ENCODE assay signal across 11 cellular contexts in the genomic region with DNA sequence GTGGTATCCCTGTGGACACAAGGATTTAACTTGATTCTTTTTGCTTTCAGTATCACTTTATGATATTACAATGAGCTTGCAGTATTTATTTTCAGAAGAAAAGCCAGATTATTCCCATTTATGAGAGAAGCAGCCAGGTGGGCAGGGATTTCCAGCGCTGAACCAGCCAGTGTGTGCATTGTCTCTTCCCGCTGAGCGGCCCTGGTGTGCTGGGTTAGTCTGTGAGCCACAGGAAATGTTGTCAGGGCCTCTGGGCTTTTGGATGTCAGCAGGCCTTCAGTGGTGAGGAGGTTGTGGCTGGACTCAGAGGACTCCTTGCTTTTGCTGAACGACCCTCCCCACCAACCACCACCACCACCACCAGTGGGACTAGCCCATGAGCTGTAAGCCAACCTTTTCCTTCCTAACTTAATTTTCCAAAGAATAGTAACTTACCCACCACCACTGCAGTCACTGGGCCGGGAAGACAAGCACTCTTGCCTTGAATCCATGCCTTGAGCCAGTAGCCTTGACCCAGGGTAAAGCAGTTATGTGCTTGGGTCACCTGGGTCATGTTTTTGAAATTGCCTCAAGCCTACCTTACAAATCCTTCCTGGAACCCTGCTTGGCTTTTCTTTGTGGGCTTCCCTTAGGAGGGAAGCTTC. TPM values are rescaled to one million over a fixed set of nuclear protein-coding genes. Genes with fewer than 3 reads are reported as not detected.
A peak's percentile ranks its signal among the peaks of the same experiment; 100 is the strongest.
DNase-seq lines count a peak whose midpoint lies in the region; ATAC-seq and TF ChIP-seq lines count a peak whose summit lies in the region.
"Had no signal": no experiment of that assay in that cellular context is flagged by ENCODE, and none has a peak within 500 bp of the region (broad histone marks: within the 10 kb centered on the region; RNA-seq: fewer than 3 reads in every experiment).

No MANE protein-coding gene starts in this region.

- no peak for TF ChIP-seq CTCF in mammary epithelial cell (conservative IDR thresholded peaks at IDR 0.05 in 1 of 2, IDR thresholded peaks at IDR 0.05 in 1 of 2; ENCODE audit: extremely low read depth in 1 of 2, insufficient read depth in 1 of 2, low read depth in 1 of 2, low read length in 2 of 2)
- TF ChIP-seq CTCF in natural killer cell (IDR thresholded peaks at IDR 0.05) = no peak

- peaks cover 43% of the 10 kb centered on the region for H4K20me1 ChIP-seq in mammary epithelial cell (ENCODE audit: insufficient read depth, low read length)

- H3K27me3 ChIP-seq in HUES48 (ENCODE audit: control insufficient read depth, insufficient read depth, low read length) (no peaks in the 10 kb centered on the region), mammary epithelial cell (ENCODE audit: insufficient read depth, low read length) (no peaks in the 10 kb centered on the region)
- H3K27me3 ChIP-seq: neutrophil had no signal

- no peak overlapping the region for H3K9ac ChIP-seq in HUES48 (ENCODE audit: low read depth, low read length)
- peak overlapping the region; percentile 19 for H3K9ac ChIP-seq in mammary epithelial cell (ENCODE audit: insufficient read depth, low read length)

- peak overlapping the region; percentile 87 for H3K27ac ChIP-seq in HUES48 (ENCODE audit: low read depth, low read length)
- H3K27ac ChIP-seq in mammary epithelial cell (ENCODE audit: insufficient read depth, low read depth, low read length) = peak overlapping the region; percentile 55
- H3K27ac ChIP-seq: neutrophil had no signal

- H3K36me3 Mint-ChIP-seq in natural killer cell = no peaks in the 10 kb centered on the region

- 29% methylated on average over 4 of the region's 5 CpGs for WGBS in mammary epithelial cell (ENCODE audit: low coverage, missing lambda C conversion rate)

- no peak overlapping the region for H3K4me3 Mint-ChIP-seq in natural killer cell
- H3K4me3 Mint-ChIP-seq: dendritic cell treated with granulocyte-macrophage colony-stimulating factor and Interleukin-4, amounts not matched to agents 40 ng/mL and 50 ng/mL, for 4 days had no signal

- H3K9me3 ChIP-seq in HUES48 (ENCODE audit: control insufficient read depth, insufficient read depth, low read length) (no peaks in the 10 kb centered on the region), mammary epithelial cell (replicated peaks; ENCODE audit: insufficient read depth, low read length) (no peaks in the 10 kb centered on the region)
- H3K9me3 ChIP-seq: neutrophil had no signal

- no peak overlapping the region for H2AFZ ChIP-seq in mammary epithelial cell (ENCODE audit: low read depth, low read length)

- H3K36me3 ChIP-seq in HUES48 (ENCODE audit: control insufficient read depth, insufficient read depth, low read length) (no peaks in the 10 kb centered on the region), mammary epithelial cell (ENCODE audit: insufficient read depth, low read length) (peaks cover 13% of the 10 kb centered on the region)
- H3K36me3 ChIP-seq: neutrophil had no signal

- intact Hi-C loops in mammary epithelial cell (cut with micrococcal nuclease) (no loop called here), natural killer cell (cut with micrococcal nuclease) (no loop called here)

- H3K4me3 ChIP-seq in HUES48 (ENCODE audit: low read depth, low read length) (no peak overlapping the region), mammary epithelial cell (replicated peaks in 1 of 3; ENCODE audit: insufficient read depth in 1 of 3, low read depth in 2 of 3, low read length in 3 of 3) (no peak overlapping the region)

- H3K4me2 ChIP-seq in mammary epithelial cell (ENCODE audit: insufficient read depth, low read depth, low read length) = peak overlapping the region; percentile 36

- H3K27ac Mint-ChIP-seq in natural killer cell = peak overlapping the region; percentile 41 to 78
- H3K27ac Mint-ChIP-seq: dendritic cell treated with granulocyte-macrophage colony-stimulating factor and Interleukin-4, amounts not matched to agents 40 ng/mL and 50 ng/mL, for 4 days had no signal

- peaks cover 23 to 24% of the 10 kb centered on the region in 2 donors for H3K4me1 Mint-ChIP-seq in natural killer cell

- CTCF ChIA-PET in mammary epithelial cell (lab: Charles Lee; ENCODE audit: low non-redundant PET) = no interaction called here

- in situ Hi-C loops in mammary epithelial cell (cut with MboI; ENCODE audit: low sequenced_read_pairs in 2 of 2) = no loop called here

- peaks cover 100% of the 10 kb centered on the region for H3K79me2 ChIP-seq in mammary epithelial cell (ENCODE audit: insufficient read depth, low read length)

- no TSS peak for BruUV-seq in mammary epithelial cell (replicated peaks; lab: Mats Ljungman, UMichigan)

- no peaks in the 10 kb centered on the region for H3K27me3 Mint-ChIP-seq in natural killer cell (ENCODE audit: low read depth in 2 of 2)
- H3K27me3 Mint-ChIP-seq: dendritic cell treated with granulocyte-macrophage colony-stimulating factor and Interleukin-4, amounts not matched to agents 40 ng/mL and 50 ng/mL, for 4 days had no signal

- ATAC-seq in natural killer cell = peak in 2 of 3 donors; percentile 49 to 72

- H3K4me1 ChIP-seq in HUES48 (ENCODE audit: control insufficient read depth, insufficient read depth, low read length) (peaks cover 70% of the 10 kb centered on the region), mammary epithelial cell (ENCODE audit: insufficient read depth, low read length) (peaks cover 63% of the 10 kb centered on the region)

- peak; percentile 56 for DNase-seq in EL
- DNase-seq in mammary epithelial cell = no peak
- no peak for DNase-seq in natural killer cell
- no peak for DNase-seq in NCI-H524 treated with DMSO at 0.1 percent for 48 hours (lab: John Stamatoyannopoulos, UW)
- DNase-seq in mucosa of gallbladder (ENCODE audit: low spot score) = no peak
- no peak for DNase-seq in activated CD4-positive, alpha-beta T cell treated with anti-CD3 and anti-CD28 coated beads, Interleukin-2, amount 50 U/mL, for 4 hours
- DNase-seq in kidney tubule cell (ENCODE audit: low spot score) = no peak
- DNase-seq: stimulated activated naive CD4-positive, alpha-beta T cell had no signal

- H3K9me3 Mint-ChIP-seq in natural killer cell = no peaks in the 10 kb centered on the region
- H3K9me3 Mint-ChIP-seq: dendritic cell treated with granulocyte-macrophage colony-stimulating factor and Interleukin-4, amounts not matched to agents 40 ng/mL and 50 ng/mL, for 4 days had no signal

- dilution Hi-C loops in mammary epithelial cell (cut with HindIII; ENCODE audit: low sequenced_read_pairs) = loop anchor here (25.0 kb wide), 1 partner anchor 104 kb away; no protein-coding TSS in a partner anchor

RNA-seq across cellular contexts. Expression of a gene that starts 33.1 kb away (rescaled TPM):
- total RNA-seq in mammary epithelial cell (1,000 to 10,000 TPM in 1 of 2 donors, 100 to 1,000 TPM in 1; 930 to 1,038 TPM), natural killer cell (10 to 100 TPM; 24.6 to 30.8 (median 26.6) TPM), mucosa of gallbladder (119 TPM)
- polyA plus RNA-seq in mammary epithelial cell = 415 TPM
- 1,694 TPM for polyA minus RNA-seq in mammary epithelial cell
